Comparison of ENCODE assay signal across 26 cellular contexts in genomic region chr1:203091761-203092330, GRCh38. TPM values are rescaled to one million over a fixed set of nuclear protein-coding genes. Genes with fewer than 3 reads are reported as not detected.
A peak's percentile ranks its signal among the peaks of the same experiment; 100 is the strongest.
DNase-seq lines count a peak whose midpoint lies in the region; ATAC-seq and TF ChIP-seq lines count a peak whose summit lies in the region.
"Had no signal": no experiment of that assay in that cellular context is flagged by ENCODE, and none has a peak within 500 bp of the region (broad histone marks: within the 10 kb centered on the region; RNA-seq: fewer than 3 reads in every experiment).

No MANE protein-coding gene starts in this region.

- H3K27ac ChIP-seq in coronary artery: no peak overlapping the region
- H3K27ac ChIP-seq: A549, HL-60, KMS-11, Peyer's patch, SJSA1 had no signal

- no peak for ATAC-seq in naive thymus-derived CD8-positive, alpha-beta T cell
- ATAC-seq: GM12878 had no signal

- H3K4me1 Mint-ChIP-seq in nephron: peaks cover 54% of the 10 kb centered on the region
- H3K4me1 Mint-ChIP-seq in naive thymus-derived CD8-positive, alpha-beta T cell: no peaks in the 10 kb centered on the region
- H3K4me1 Mint-ChIP-seq: CD4-positive, CD25-positive, alpha-beta regulatory T cell had no signal

- DNase-seq in AG20443 (ENCODE audit: low spot score) (peak; percentile 6), LHCN-M2 (ENCODE audit: low read depth) (peak; percentile 73), epithelial cell of esophagus (ENCODE audit: low read depth) (peak; percentile 24), NCI-H774 (lab: John Stamatoyannopoulos, UW) (no peak), amygdala (lab: John Stamatoyannopoulos, UW) (no peak), coronary artery (ENCODE audit: low spot score) (no peak)
- DNase-seq in naive thymus-derived CD8-positive, alpha-beta T cell: no peak
- DNase-seq: BE2C; CD4-positive, CD25-positive, alpha-beta regulatory T cell; DMS79 treated with DMSO at 0.1 percent for 48 hours; MV-4-11; NCI-H1105 treated with DMSO at 0.1 percent for 48 hours; NCI-H2029 treated with DMSO at 0.1 percent for 48 hours; NCI-H2171; NCI-H345; NCI-H524; Peyer's patch had no signal

- peaks cover 26% of the 10 kb centered on the region for H3K9me3 Mint-ChIP-seq in nephron
- peaks cover 15 to 39% (median 23%) of the 10 kb centered on the region in 9 donors for H3K9me3 Mint-ChIP-seq in naive thymus-derived CD8-positive, alpha-beta T cell

- H3K36me3 Mint-ChIP-seq in nephron (ENCODE audit: low read depth): peaks cover 13% of the 10 kb centered on the region
- peaks cover 0 to 23% (median 12%) of the 10 kb centered on the region in 3 donors for H3K36me3 Mint-ChIP-seq in naive thymus-derived CD8-positive, alpha-beta T cell
- H3K36me3 Mint-ChIP-seq: CD4-positive, CD25-positive, alpha-beta regulatory T cell had no signal

- no peaks in the 10 kb centered on the region for H3K27me3 Mint-ChIP-seq in nephron (ENCODE audit: low read depth)
- H3K27me3 Mint-ChIP-seq in naive thymus-derived CD8-positive, alpha-beta T cell: peaks cover 15 to 31% (median 26%) of the 10 kb centered on the region in 5 donors

- H3K27ac Mint-ChIP-seq in nephron: peak overlapping the region; percentile 24 to 76 (median 72)
- H3K27ac Mint-ChIP-seq in naive thymus-derived CD8-positive, alpha-beta T cell: no peak overlapping the region
- H3K27ac Mint-ChIP-seq: CD4-positive, CD25-positive, alpha-beta regulatory T cell; H9 had no signal

- POLR2A ChIA-PET in naive thymus-derived CD8-positive, alpha-beta T cell (lab: Charles Lee): no interaction called here

- H3K4me3 ChIP-seq in epithelial cell of esophagus (ENCODE audit: low read length) (no peak overlapping the region), coronary artery (no peak overlapping the region)
- H3K4me3 ChIP-seq: A549, GM12878, Peyer's patch, SJSA1 had no signal

- no peak for TF ChIP-seq CTCF in epithelial cell of esophagus (IDR thresholded peaks at IDR 0.05; ENCODE audit: insufficient read depth, low read depth, low read length, missing control alignments)
- no peak for TF ChIP-seq CTCF in nephron (IDR thresholded peaks at IDR 0.05; ENCODE audit: unreplicated experiment in 3 of 3)
- no peak for TF ChIP-seq CTCF in coronary artery (IDR thresholded peaks at IDR 0.05)

- H3K4me3 Mint-ChIP-seq in nephron: peak overlapping the region in 2 of 3 experiments; percentile 17 to 22
- H3K4me3 Mint-ChIP-seq in naive thymus-derived CD8-positive, alpha-beta T cell: no peak overlapping the region
- H3K4me3 Mint-ChIP-seq: CD4-positive, CD25-positive, alpha-beta regulatory T cell; H9 had no signal

RNA-seq across cellular contexts. Expression of gene MYOG, which starts 6.0 kb away (rescaled TPM):
- 0.13 and 5.7 TPM in 2 replicates for total RNA-seq in LHCN-M2 (2014; rRNA removed)
- 1.1 TPM for polyA plus RNA-seq in LHCN-M2 (2012)
- total RNA-seq in naive thymus-derived CD8-positive, alpha-beta T cell: not detected
- not detected for polyA plus RNA-seq in naive thymus-derived CD8-positive, alpha-beta T cell
- total RNA-seq: CD4-positive, CD25-positive, alpha-beta regulatory T cell; GM12878; H9; HT1080; OCI-LY7; Peyer's patch; SJSA1 had no signal
- polyA plus RNA-seq: A549; CD4-positive, CD25-positive, alpha-beta regulatory T cell; GM12878 had no signal

RNA-seq across cellular contexts. Expression of gene ADORA1, which starts 35.7 kb away (rescaled TPM):
- 9.7 and 19.1 TPM in 2 replicates for total RNA-seq in LHCN-M2 (2014; rRNA removed)
- polyA plus RNA-seq in LHCN-M2 (2012): 41.8 TPM
- total RNA-seq in naive thymus-derived CD8-positive, alpha-beta T cell: not detected
- not detected for polyA plus RNA-seq in naive thymus-derived CD8-positive, alpha-beta T cell
- total RNA-seq: CD4-positive, CD25-positive, alpha-beta regulatory T cell; GM12878; OCI-LY7; SJSA1 had no signal
- polyA plus RNA-seq: CD4-positive, CD25-positive, alpha-beta regulatory T cell; GM12878 had no signal

Comparison
In these comparisons a context has a peak if more than half of its experiments do, and no peak if none do; other contexts are left out.
1. DNase-seq: peak in AG20443 (single experiment), LHCN-M2 (single experiment) and epithelial cell of esophagus (single experiment); none in NCI-H774 (single experiment), naive thymus-derived CD8-positive, alpha-beta T cell (0 of 10), amygdala (0 of 56) and coronary artery (single experiment).
2. H3K27ac Mint-ChIP-seq: peak in nephron (3 of 3); none in naive thymus-derived CD8-positive, alpha-beta T cell (0 of 10).
3. H3K4me3 Mint-ChIP-seq: peak in nephron (2 of 3); none in naive thymus-derived CD8-positive, alpha-beta T cell (0 of 10).
4. RNA of gene ADORA1, which starts 35.7 kb away (total RNA-seq): 9.7 to 19.1 TPM in LHCN-M2; not detected in naive thymus-derived CD8-positive, alpha-beta T cell; every median in the first group is over 10 times any median in the second.